8 cellular contexts compared by ENCODE assay signal in the genomic region with DNA sequence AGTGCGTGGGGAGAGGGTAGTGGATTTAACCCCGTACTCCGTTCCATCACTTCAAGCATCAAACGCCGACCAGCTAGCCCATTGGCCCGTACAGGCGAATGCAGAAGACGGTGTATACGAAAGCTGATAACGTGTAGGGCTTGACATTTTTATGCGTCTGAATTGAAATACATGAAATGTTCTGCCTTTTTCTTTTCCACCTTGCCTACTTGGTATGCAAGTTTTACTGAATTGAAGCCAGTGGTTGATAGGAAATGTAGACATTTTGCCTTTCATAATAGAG. TPM values are rescaled to one million over a fixed set of nuclear protein-coding genes. Genes with fewer than 3 reads are reported as not detected.
DNase-seq lines count a peak whose midpoint lies in the region; ATAC-seq and TF ChIP-seq lines count a peak whose summit lies in the region.

No MANE protein-coding gene starts in this region.

- intact Hi-C loops in CD14-positive monocyte (cut with micrococcal nuclease), result loop anchor here in 1 of 2 donors (5.0 kb wide), 2 partner anchors 52 to 68 kb away; partner anchors contain the start of gene ATP6V0A1

- TF ChIP-seq CTCF in CD14-positive monocyte (IDR thresholded peaks at IDR 0.05), result no peak
- no peak for TF ChIP-seq CTCF in tibial nerve (IDR thresholded peaks at IDR 0.05)

- H3K27me3 ChIP-seq in tibial nerve, result no peaks in the 10 kb centered on the region

- no peaks in the 10 kb centered on the region for H3K36me3 ChIP-seq in tibial nerve

- no peaks in the 10 kb centered on the region for H3K9me3 ChIP-seq in tibial nerve

- H3K4me3 ChIP-seq in tibial nerve, result peak overlapping the region; percentile 47 to 98 (median 85)

- ATAC-seq in HG02571 (IDR thresholded peaks at IDR 0.05; ENCODE audit: unreplicated experiment) (peak; percentile 39), left lobe of liver (peak; percentile 2), HG02642 (IDR thresholded peaks at IDR 0.05; ENCODE audit: poor library complexity, unreplicated experiment) (no peak)

- H3K36me3 Mint-ChIP-seq in CD14-positive monocyte, result peaks cover 2 to 4% of the 10 kb centered on the region in 2 donors
- H3K36me3 Mint-ChIP-seq in activated naive CD8-positive, alpha-beta T cell treated with anti-CD3 and anti-CD28 coated beads for 36 hours, result peaks cover 29% of the 10 kb centered on the region

- peaks cover 0 to 56% (median 28%) of the 10 kb centered on the region in 4 donors for H3K4me1 ChIP-seq in tibial nerve

- peak overlapping the region; percentile 100 for H3K27ac Mint-ChIP-seq in CD14-positive monocyte
- peak overlapping the region; percentile 100 for H3K27ac Mint-ChIP-seq in activated naive CD8-positive, alpha-beta T cell treated with anti-CD3 and anti-CD28 coated beads for 36 hours

- peak overlapping the region; percentile 98 for H3K4me3 Mint-ChIP-seq in CD14-positive monocyte
- peak overlapping the region; percentile 92 for H3K4me3 Mint-ChIP-seq in activated naive CD8-positive, alpha-beta T cell treated with anti-CD3 and anti-CD28 coated beads for 36 hours

- peak overlapping the region; percentile 89 to 98 (median 95) for H3K27ac ChIP-seq in tibial nerve

- 0 to 4% methylated on average over 11 of the region's 11 CpGs for WGBS in tibial nerve, 2 donors

- H3K4me1 Mint-ChIP-seq in CD14-positive monocyte, result peaks cover 34% of the 10 kb centered on the region
- H3K4me1 Mint-ChIP-seq in activated naive CD8-positive, alpha-beta T cell treated with anti-CD3 and anti-CD28 coated beads for 36 hours, result peaks cover 43% of the 10 kb centered on the region

- H3K9me3 Mint-ChIP-seq in CD14-positive monocyte, result no peaks in the 10 kb centered on the region
- peaks cover 3% of the 10 kb centered on the region for H3K9me3 Mint-ChIP-seq in activated naive CD8-positive, alpha-beta T cell treated with anti-CD3 and anti-CD28 coated beads for 36 hours

- no peak for DNase-seq in CD14-positive monocyte (ENCODE audit: low spot score)
- DNase-seq in activated naive CD8-positive, alpha-beta T cell treated with anti-CD3 and anti-CD28 coated beads for 36 hours, result no peak
- no peak for DNase-seq in left lobe of liver (ENCODE audit: low spot score)
- no peak for DNase-seq in tibial nerve (ENCODE audit: low spot score in 2 of 2)
- no peak for DNase-seq in NCI-H1105 treated with DMSO at 0.1 percent for 48 hours (lab: John Stamatoyannopoulos, UW)
- DNase-seq in occipital lobe (lab: John Stamatoyannopoulos, UW), result no peak

- TF ChIP-seq EP300 in tibial nerve (IDR thresholded peaks at IDR 0.05), result no peak

- H3K27me3 Mint-ChIP-seq in CD14-positive monocyte (ENCODE audit: low read depth in 3 of 3), result peaks cover 2 to 3% (median 2%) of the 10 kb centered on the region in 3 donors
- no peaks in the 10 kb centered on the region for H3K27me3 Mint-ChIP-seq in activated naive CD8-positive, alpha-beta T cell treated with anti-CD3 and anti-CD28 coated beads for 36 hours

- TF ChIP-seq POLR2A in tibial nerve (IDR thresholded peaks at IDR 0.05), result no peak

RNA-seq across cellular contexts. Expression of gene STAT3, which starts 0.8 kb away (rescaled TPM):
- polyA plus RNA-seq in CD14-positive monocyte, result 100 to 1,000 TPM; 110 to 155 TPM
- 100 to 1,000 TPM; 221 to 223 TPM for total RNA-seq in activated naive CD8-positive, alpha-beta T cell treated with anti-CD3 and anti-CD28 coated beads for 36 hours
- total RNA-seq in left lobe of liver, result 112 TPM
- 100 to 1,000 TPM; 133 to 322 (median 188) TPM for total RNA-seq in tibial nerve
- 25.1 TPM for total RNA-seq in occipital lobe

RNA-seq across cellular contexts. Expression of gene CAVIN1, which starts 34.0 kb away (rescaled TPM):
- not detected for polyA plus RNA-seq in CD14-positive monocyte
- total RNA-seq in activated naive CD8-positive, alpha-beta T cell treated with anti-CD3 and anti-CD28 coated beads for 36 hours, result 1 to 10 TPM; 1.7 to 1.9 TPM
- 12.3 TPM for total RNA-seq in left lobe of liver
- total RNA-seq in tibial nerve, result 100 to 1,000 TPM; 441 to 784 (median 706) TPM
- 7.8 TPM for total RNA-seq in occipital lobe

Comparison
In these comparisons a context has a peak if more than half of its experiments do, and no peak if none do; other contexts are left out.
1. RNA of gene CAVIN1, which starts 34.0 kb away (total RNA-seq): 441 to 784 TPM in tibial nerve; 12.3 TPM in left lobe of liver (single experiment), 7.8 TPM in occipital lobe (single experiment) and 1.7 to 1.9 TPM in activated naive CD8-positive, alpha-beta T cell treated with anti-CD3 and anti-CD28 coated beads for 36 hours; every median in the first group is over 10 times any median in the second.